In genomic region chr1:109547412-109548320, GRCh38 we compare ENCODE assay signal across 1 cellular context.
TF ChIP-seq lines count a peak whose summit lies in the region.

No MANE protein-coding gene starts in this region.

TF ChIP-seq in H1, 55 proteins besides CTCF, POLR2A, EP300 and RAD21:
- TF ChIP-seq SP1 (IDR thresholded peaks at IDR 0.05; ENCODE audit: low read depth, low read length) = no peak
- TF ChIP-seq NANOG (IDR thresholded peaks at IDR 0.05; ENCODE audit: insufficient read depth, low read depth, low read length, poor library complexity, severe bottlenecking) = no peak
- TF ChIP-seq RBBP5 (IDR thresholded peaks at IDR 0.05; ENCODE audit: borderline replicate concordance, low read depth, low read length) = no peak
- no peak for TF ChIP-seq POLR2AphosphoS5 (IDR thresholded peaks at IDR 0.05; ENCODE audit: low read depth, low read length)
- TF ChIP-seq USF2 (IDR thresholded peaks at IDR 0.05; ENCODE audit: low read length) = no peak
- no peak for TF ChIP-seq ATF3 (IDR thresholded peaks at IDR 0.05; ENCODE audit: insufficient read depth, low read depth, low read length)
- TF ChIP-seq TCF12 (IDR thresholded peaks at IDR 0.05; ENCODE audit: low read depth, low read length) = no peak
